Comparison of ENCODE assay signal across 8 cellular contexts in genomic region chr7:45021604-45022296, GRCh38. TPM values are rescaled to one million over a fixed set of nuclear protein-coding genes. Genes with fewer than 3 reads are reported as not detected.
DNase-seq lines count a peak whose midpoint lies in the region; ATAC-seq, FAIRE-seq and TF ChIP-seq lines count a peak whose summit lies in the region.

No MANE protein-coding gene starts in this region.

- H3K4me3 ChIP-seq in GM12878 (no peak overlapping the region), tibial nerve (no peak overlapping the region)

- in situ Hi-C loops in GM12878 (cut with MboI), result no loop called here

- H3K4me3 Mint-ChIP-seq in stimulated activated naive CD8-positive, alpha-beta T cell treated with anti-CD3 and anti-CD28 coated beads, Interleukin-15, amount 100 ng/mL, for 72 hours, result peak overlapping the region; percentile 1 to 3

- SMC1A ChIA-PET in GM12878 (lab: Charles Lee; ENCODE audit: uncharacterized antibody, unreplicated experiment), result interaction anchor here (0.8 to 5.3 kb wide), 10 partner anchors 10 to 171 kb away, joined by 3 to 55 read pairs (median 5); no protein-coding TSS in a partner anchor

- DNase-seq in AG08395 (ENCODE audit: low spot score) (peak; percentile 29), HT1080 (ENCODE audit: low read depth) (peak; percentile 70), GM12878 (ENCODE audit: low read depth, low spot score) (peak; percentile 45), DMS79 treated with DMSO at 0.1 percent for 48 hours (lab: John Stamatoyannopoulos, UW) (no peak), tibial nerve (ENCODE audit: low spot score in 2 of 2) (no peak)
- DNase-seq in stimulated activated naive CD8-positive, alpha-beta T cell treated with anti-CD3 and anti-CD28 coated beads, Interleukin-15, amount 100 ng/mL, for 72 hours, result no peak

- no peak for TF ChIP-seq POLR2A in GM12878 (IDR thresholded peaks at IDR 0.05; ENCODE audit: low read depth, low read length)
- no peak for TF ChIP-seq POLR2A in tibial nerve (IDR thresholded peaks at IDR 0.05)

- H4K20me1 ChIP-seq in GM12878 (ENCODE audit: control insufficient read depth, insufficient read depth), result no peaks in the 10 kb centered on the region

- H3K27me3 ChIP-seq in GM12878 (replicated peaks in 1 of 2; ENCODE audit: control insufficient read depth in 2 of 2, insufficient read depth in 2 of 2, low read length in 1 of 2) (no peaks in the 10 kb centered on the region), tibial nerve (no peaks in the 10 kb centered on the region)

- H3K36me3 ChIP-seq in GM12878 (ENCODE audit: control insufficient read depth in 2 of 2, insufficient read depth in 2 of 2, low read length in 1 of 2), result no peaks in the 10 kb centered on the region; a peak in 1 of 4 replicates
- H3K36me3 ChIP-seq in tibial nerve, result peaks cover 0 to 21% (median 0%) of the 10 kb centered on the region in 3 donors

- H3K9me3 Mint-ChIP-seq in stimulated activated naive CD8-positive, alpha-beta T cell treated with anti-CD3 and anti-CD28 coated beads, Interleukin-15, amount 100 ng/mL, for 72 hours, result no peaks in the 10 kb centered on the region

- RAD21 ChIA-PET in GM12878 (lab: Charles Lee; ENCODE audit: unreplicated experiment), result interaction anchor here (0.6 to 2.2 kb wide), 14 partner anchors 12 to 114 kb away, joined by 3 to 15 read pairs (median 3); partner anchors contain the start of gene MYO1G

- H3K27ac ChIP-seq in GM12878 (ENCODE audit: control insufficient read depth, insufficient read depth) (peak overlapping the region; percentile 30), tibial nerve (no peak overlapping the region)

- no peak for TF ChIP-seq RAD21 in GM12878 (IDR thresholded peaks at IDR 0.05; ENCODE audit: insufficient read depth, low read depth, low read length)

- no peaks in the 10 kb centered on the region; the same call in 2 of the 3 replicates for H3K9me3 ChIP-seq in GM12878 (replicated peaks; ENCODE audit: control insufficient read depth, insufficient read depth, low read length)
- peaks cover 0 to 6% (median 1%) of the 10 kb centered on the region in 4 donors for H3K9me3 ChIP-seq in tibial nerve

- no peaks in the 10 kb centered on the region for H3K27me3 Mint-ChIP-seq in stimulated activated naive CD8-positive, alpha-beta T cell treated with anti-CD3 and anti-CD28 coated beads, Interleukin-15, amount 100 ng/mL, for 72 hours

- H3K4me2 ChIP-seq in GM12878 (ENCODE audit: control insufficient read depth, insufficient read depth), result peak overlapping the region; percentile 69

- TF ChIP-seq CTCF in GM12878 (IDR thresholded peaks at IDR 0.05 in 2 of 3, conservative IDR thresholded peaks at IDR 0.05 in 1 of 3; ENCODE audit: control insufficient read depth in 2 of 3, extremely low read depth in 1 of 3, insufficient read depth in 1 of 3, low read depth in 3 of 3, low read length in 3 of 3) (no peak), tibial nerve (IDR thresholded peaks at IDR 0.05) (no peak)

- H3K27ac Mint-ChIP-seq in stimulated activated naive CD8-positive, alpha-beta T cell treated with anti-CD3 and anti-CD28 coated beads, Interleukin-15, amount 100 ng/mL, for 72 hours, result peak overlapping the region in 1 of 2 donors; percentile 40

- POLR2A ChIA-PET in GM12878 (lab: Charles Lee), result interaction anchor here (0.7 to 12.6 kb wide), 7 partner anchors 10 to 287 kb away, joined by 3 to 177 read pairs (median 3); partner anchors contain the start of genes CCM2 and MYO1G

- TF ChIP-seq EP300 in GM12878 (IDR thresholded peaks at IDR 0.05; ENCODE audit: borderline replicate concordance in 1 of 2, control insufficient read depth in 1 of 2, low read depth in 2 of 2, low read length in 2 of 2) (peak; percentile 56 to 68; a peak in 2 of 4 replicates), tibial nerve (IDR thresholded peaks at IDR 0.05) (no peak)

- no peak overlapping the region for H2AFZ ChIP-seq in GM12878 (ENCODE audit: control insufficient read depth, low read depth, low read length)

- peak overlapping the region; percentile 7; the same call in 1 of the 2 replicates for H3K9ac ChIP-seq in GM12878 (ENCODE audit: control insufficient read depth, insufficient read depth, low read length)

- H3K4me1 Mint-ChIP-seq in stimulated activated naive CD8-positive, alpha-beta T cell treated with anti-CD3 and anti-CD28 coated beads, Interleukin-15, amount 100 ng/mL, for 72 hours, result peaks cover 46% of the 10 kb centered on the region

- ATAC-seq in GM19351 (IDR thresholded peaks at IDR 0.05; ENCODE audit: unreplicated experiment), result peak; percentile 67
- peak; percentile 87 for ATAC-seq in GM12878
- ATAC-seq in stimulated activated naive CD8-positive, alpha-beta T cell treated with anti-CD3 and anti-CD28 coated beads, Interleukin-15, amount 100 ng/mL, for 72 hours, result peak; percentile 81
- ATAC-seq in HG03045 (IDR thresholded peaks at IDR 0.05; ENCODE audit: unreplicated experiment), result no peak

- CTCF ChIA-PET in GM12878 (lab: Yijun Ruan, JAX), result interaction anchor here (1.1 to 2.3 kb wide), 6 partner anchors 10 to 48 kb away, joined by 3 to 8 read pairs (median 6); no protein-coding TSS in a partner anchor

- H3K4me1 ChIP-seq in GM12878 (ENCODE audit: control insufficient read depth, insufficient read depth, low read length) (peaks cover 19% of the 10 kb centered on the region), tibial nerve (peaks cover 0 to 17% (median 0%) of the 10 kb centered on the region in 4 donors)

- intact Hi-C loops in GM12878 (cut with micrococcal nuclease; ENCODE audit: unreplicated experiment), result loop anchor here (10.0 kb wide), 1 partner anchor 387 kb away; no protein-coding TSS in a partner anchor

- H3K79me2 ChIP-seq in GM12878 (ENCODE audit: control insufficient read depth, insufficient read depth, low read length), result peaks cover 30% of the 10 kb centered on the region

- 48% methylated on average over 3 of the region's 3 CpGs for WGBS in GM12878 (ENCODE audit: insufficient coverage, insufficient replicate concordance, low lambda C conversion rate, missing lambda C conversion rate)
- 86 to 88% methylated on average over 3 of the region's 3 CpGs for WGBS in tibial nerve, 2 donors

- peak; percentile 94 for FAIRE-seq in GM12878 (lab: Jason Lieb, UNC)

- BruUV-seq in GM12878 (replicated peaks; lab: Mats Ljungman, UMichigan), result no TSS peak

TF ChIP-seq in GM12878, 131 proteins besides CTCF, POLR2A, EP300 and RAD21 (continues in another document):
- TF ChIP-seq STAT1 (conservative IDR thresholded peaks at IDR 0.05) (no peak), NBN (IDR thresholded peaks at IDR 0.05) (peak; percentile 56; the same call in 1 of the 2 replicates), TCF7 (IDR thresholded peaks at IDR 0.05; ENCODE audit: borderline replicate concordance) (no peak), FOXK2 (IDR thresholded peaks at IDR 0.05) (no peak), CHD4 (IDR thresholded peaks at IDR 0.05) (no peak), CHD1 (IDR thresholded peaks at IDR 0.05; ENCODE audit: low read depth, low read length) (no peak), KDM1A (IDR thresholded peaks at IDR 0.05; ENCODE audit: borderline replicate concordance) (no peak)

RNA-seq across cellular contexts. Expression of gene CCM2, which starts 21.7 kb away (rescaled TPM):
- 41.7 and 48.6 TPM in 2 replicates for total RNA-seq in HT1080 (2014; rRNA removed; shearing (Covaris generic))
- polyA plus RNA-seq in HT1080 (2015; cell fraction: cytosol; rRNA removed), result 27.9 and 29.3 TPM in 2 replicates
- polyA plus RNA-seq in HT1080 (2015; cell fraction: nucleus; rRNA removed), result 19.8 and 20.0 TPM in 2 replicates
- 36.2 and 40.0 TPM in 2 replicates for total RNA-seq in GM12878 (2013; cell fraction: nucleolus; rRNA removed)
- total RNA-seq in GM12878 (2014; rRNA removed), result 71.6 and 74.7 TPM in 2 replicates
- 34.3 and 35.6 TPM in 2 replicates for total RNA-seq in GM12878 (2014; rRNA removed; fragmentation: Illumina TruSeq; extraction: Trizol)
- total RNA-seq in GM12878 (2021), result 61.2 and 61.6 TPM in 2 replicates
- 25.8 TPM for polyA plus RNA-seq in GM12878 (2011; ENCODE audit: low read depth)
- polyA plus RNA-seq in GM12878 (2011; rRNA removed), result 22.5 and 30.2 TPM in 2 replicates
- 45.3 and 56.3 TPM in 2 replicates for polyA plus RNA-seq in GM12878 (2011; cell fraction: cytosol; rRNA removed)
- 67.7 and 71.7 TPM in 2 replicates for polyA plus RNA-seq in GM12878 (2011; cell fraction: nucleus; rRNA removed)
- 51.5 and 60.9 TPM in 2 replicates for polyA plus RNA-seq in GM12878 (2012)
- polyA plus RNA-seq in GM12878 (2014; fragmentation: Illumina TruSeq; extraction: Trizol), result 19.1 and 36.2 TPM in 2 replicates
- 1 to 10 TPM in 1 of 2 experiments, under 1 TPM in 1; 1.00 to 4.1 TPM for polyA plus RNA-seq in GM12878 (2014; fragmentation: Nextera tagmentation; extraction: Ambion mirVana)
- polyA plus RNA-seq in GM12878 (2014; rRNA removed), result 70.8 and 73.7 TPM in 2 replicates
- 10 to 100 TPM; 75.2 to 82.3 TPM for polyA plus RNA-seq in GM12878 (2016; fragmentation: Nextera tagmentation; extraction: Ambion mirVana)
- 31.6 and 47.1 TPM in 2 replicates for polyA minus RNA-seq in GM12878 (2011; rRNA and poly(A)+ RNA removed)
- 18.2 and 29.1 TPM in 2 replicates for polyA minus RNA-seq in GM12878 (2011; cell fraction: cytosol; rRNA and poly(A)+ RNA removed)
- polyA minus RNA-seq in GM12878 (2011; cell fraction: nucleus; rRNA and poly(A)+ RNA removed), result 15.1 and 19.7 TPM in 2 replicates
- total RNA-seq in tibial nerve, result 10 to 100 TPM; 41.1 to 46.3 (median 44.0) TPM

RNA-seq across cellular contexts. Expression of gene MYO1G, which starts 42.9 kb away (rescaled TPM):
- 0.10 TPM in 1 of 2 replicates, not detected in the other for total RNA-seq in HT1080 (2014; rRNA removed; shearing (Covaris generic))
- not detected in 2 replicates for polyA plus RNA-seq in HT1080 (2015; cell fraction: cytosol; rRNA removed)
- polyA plus RNA-seq in HT1080 (2015; cell fraction: nucleus; rRNA removed), result 0.06 and 0.12 TPM in 2 replicates
- 406 and 444 TPM in 2 replicates for total RNA-seq in GM12878 (2013; cell fraction: nucleolus; rRNA removed)
- total RNA-seq in GM12878 (2014; rRNA removed), result 154 and 176 TPM in 2 replicates
- total RNA-seq in GM12878 (2014; rRNA removed; fragmentation: Illumina TruSeq; extraction: Trizol), result 63.7 and 66.1 TPM in 2 replicates
- 224 and 232 TPM in 2 replicates for total RNA-seq in GM12878 (2021)
- 91.4 TPM for polyA plus RNA-seq in GM12878 (2011; ENCODE audit: low read depth)
- 54.3 and 118 TPM in 2 replicates for polyA plus RNA-seq in GM12878 (2011; rRNA removed)
- polyA plus RNA-seq in GM12878 (2011; cell fraction: cytosol; rRNA removed), result 111 and 152 TPM in 2 replicates
- polyA plus RNA-seq in GM12878 (2011; cell fraction: nucleus; rRNA removed), result 518 and 587 TPM in 2 replicates
- polyA plus RNA-seq in GM12878 (2012), result 195 and 215 TPM in 2 replicates
- polyA plus RNA-seq in GM12878 (2014; fragmentation: Illumina TruSeq; extraction: Trizol), result 36.1 and 77.2 TPM in 2 replicates
- 1 to 10 TPM; 1.8 to 3.3 TPM for polyA plus RNA-seq in GM12878 (2014; fragmentation: Nextera tagmentation; extraction: Ambion mirVana)
- polyA plus RNA-seq in GM12878 (2014; rRNA removed), result 150 and 184 TPM in 2 replicates
- 100 to 1,000 TPM; 185 to 216 TPM for polyA plus RNA-seq in GM12878 (2016; fragmentation: Nextera tagmentation; extraction: Ambion mirVana)
- 230 and 324 TPM in 2 replicates for polyA minus RNA-seq in GM12878 (2011; rRNA and poly(A)+ RNA removed)
- 97.1 and 110 TPM in 2 replicates for polyA minus RNA-seq in GM12878 (2011; cell fraction: cytosol; rRNA and poly(A)+ RNA removed)
- polyA minus RNA-seq in GM12878 (2011; cell fraction: nucleus; rRNA and poly(A)+ RNA removed), result 238 and 294 TPM in 2 replicates
- 10 to 100 TPM in 1 of 4 donors, 1 to 10 TPM in 2, under 1 TPM in 1; 0.84 to 10.5 (median 3.3) TPM for total RNA-seq in tibial nerve

Comparison
In these comparisons a context has a peak if more than half of its experiments do, and no peak if none do; other contexts are left out.
1. DNase-seq: peak in AG08395 (single experiment), HT1080 (single experiment) and GM12878 (single experiment); none in stimulated activated naive CD8-positive, alpha-beta T cell treated with anti-CD3 and anti-CD28 coated beads, Interleukin-15, amount 100 ng/mL, for 72 hours (0 of 2), DMS79 treated with DMSO at 0.1 percent for 48 hours (single experiment) and tibial nerve (0 of 2).
2. RNA of gene MYO1G, which starts 42.9 kb away (total RNA-seq): 63.7 to 444 TPM in GM12878; 0.84 to 10.5 TPM in tibial nerve and 0.10 TPM in HT1080; every median in the first group is over 4 times any median in the second.